ENCODE assay signal across 8 cellular contexts in genomic region chr21:37207441-37208009, GRCh38. TPM values are rescaled to one million over a fixed set of nuclear protein-coding genes. Genes with fewer than 3 reads are reported as not detected.
DNase-seq lines count a peak whose midpoint lies in the region; ATAC-seq lines count a peak whose summit lies in the region.

No MANE protein-coding gene starts in this region.

- peak; percentile 58 for ATAC-seq in GM18868 (IDR thresholded peaks at IDR 0.05; ENCODE audit: unreplicated experiment)
- peak; percentile 59 for ATAC-seq in HG03045 (IDR thresholded peaks at IDR 0.05; ENCODE audit: unreplicated experiment)

- H4K20me1 ChIP-seq in BLaER1, result no peaks in the 10 kb centered on the region

- H3K27me3 ChIP-seq in BLaER1 (no peaks in the 10 kb centered on the region), SJCRH30 (no peaks in the 10 kb centered on the region)

- peak overlapping the region; percentile 89 for H3K4me2 ChIP-seq in BLaER1

- H3K36me3 ChIP-seq in BLaER1 (peaks cover 28% of the 10 kb centered on the region), SJCRH30 (peaks cover 4% of the 10 kb centered on the region; the same call in 1 of the 2 replicates)

- peak overlapping the region; percentile 68; the same call in 1 of the 2 replicates for H3K27ac ChIP-seq in BLaER1
- peak overlapping the region; percentile 37; the same call in 1 of the 2 replicates for H3K27ac ChIP-seq in SJCRH30
- H3K27ac ChIP-seq in substantia nigra (ENCODE audit: low read depth, low read length, poor library complexity, severe bottlenecking), result peak overlapping the region; percentile 38

- DNase-seq in SJCRH30 (peak; percentile 69 to 73), globus pallidus (ENCODE audit: low spot score) (peak; percentile 9), substantia nigra (lab: John Stamatoyannopoulos, UW) (peak in 18 of 49 donors; percentile 11 to 60 (median 35)), NCI-H187 (lab: John Stamatoyannopoulos, UW) (no peak), RKO (ENCODE audit: low spot score) (no peak)

- H3K4me1 ChIP-seq in BLaER1 (peaks cover 30% of the 10 kb centered on the region), SJCRH30 (peaks cover 13% of the 10 kb centered on the region; the same call in 1 of the 2 replicates)

- H3K4me3 ChIP-seq in BLaER1, result peak overlapping the region; percentile 58
- peak overlapping the region; percentile 29 for H3K4me3 ChIP-seq in SJCRH30

- no peak overlapping the region for H3K9ac ChIP-seq in BLaER1

- H3K9me3 ChIP-seq in BLaER1, result peaks cover 13% of the 10 kb centered on the region
- H3K9me3 ChIP-seq in SJCRH30 (replicated peaks), result peaks cover 6% of the 10 kb centered on the region; the same call in 1 of the 2 replicates

RNA-seq across cellular contexts. Expression of gene VPS26C, which starts 59.6 kb away (rescaled TPM):
- 35.1 and 36.2 TPM in 2 replicates for total RNA-seq in SJCRH30 (2014; rRNA removed; shearing (Covaris generic))

Comparison
In these comparisons a context has a peak if more than half of its experiments do, and no peak if none do; other contexts are left out.
1. DNase-seq: peak in SJCRH30 (2 of 2) and globus pallidus (single experiment); none in NCI-H187 (0 of 2) and RKO (single experiment).
2. Peak in every context shown above with its lines, with median percentiles within 50 percentile points of each other: H3K27ac ChIP-seq.